Comparison of ENCODE assay signal across 26 cellular contexts in genomic region chr1:201111156-201111555, GRCh38. TPM values are rescaled to one million over a fixed set of nuclear protein-coding genes. Genes with fewer than 3 reads are reported as not detected.
"Had no signal": no experiment of that assay in that cellular context is flagged by ENCODE, and none has a peak within 500 bp of the region (broad histone marks: within the 10 kb centered on the region; RNA-seq: fewer than 3 reads in every experiment).

No MANE protein-coding gene starts in this region.

- H3K79me2 ChIP-seq: parathyroid adenoma had no signal

- DNase-seq: cerebellar nuclear complex; colonic mucosa; dermis blood vessel endothelial cell; esophagus squamous epithelium; foreskin fibroblast; head of caudate nucleus; hippocampal formation; kidney glomerular epithelial cell; mammary epithelial cell; retina; stimulated activated CD4-positive, alpha-beta T cell treated with anti-CD3 and anti-CD28 coated beads, Interleukin-2, amount 100 ng/mL, for 48 hours; tibial artery had no signal

- H3K9ac ChIP-seq: parathyroid adenoma had no signal

- H3K4me3 ChIP-seq: colonic mucosa, esophagus squamous epithelium, prostate gland, smooth muscle cell, tibial artery had no signal

- H3K27me3 Mint-ChIP-seq: stimulated activated naive CD8-positive, alpha-beta T cell treated with anti-CD3 and anti-CD28 coated beads, Interleukin-15, Interleukin-2, amounts not matched to agents 100 ng/mL and 50 ng/mL, for 24 hours had no signal

- H3K4me2 ChIP-seq: smooth muscle cell had no signal

- H3K36me3 Mint-ChIP-seq: natural killer cell treated with Interleukin-12 subunit alpha and Interleukin-12 subunit beta and Interleukin-15 and Interleukin-18, amount 100 ng/mL, for 72 hours had no signal

- H2AFZ ChIP-seq: parathyroid adenoma had no signal

- H3K27ac Mint-ChIP-seq: stimulated activated naive CD8-positive, alpha-beta T cell treated with anti-CD3 and anti-CD28 coated beads, Interleukin-15, Interleukin-2, amounts not matched to agents 100 ng/mL and 50 ng/mL, for 24 hours had no signal

- H3K9me3 ChIP-seq: colonic mucosa, esophagus squamous epithelium, prostate gland, tibial artery had no signal

- H3K4me3 Mint-ChIP-seq: natural killer cell treated with Interleukin-12 subunit alpha and Interleukin-12 subunit beta and Interleukin-15 and Interleukin-18, amount 100 ng/mL, for 72 hours; stimulated activated naive CD8-positive, alpha-beta T cell treated with anti-CD3 and anti-CD28 coated beads, Interleukin-15, Interleukin-2, amounts not matched to agents 100 ng/mL and 50 ng/mL, for 24 hours had no signal

- H3K27ac ChIP-seq: colonic mucosa, esophagus squamous epithelium, parathyroid adenoma, prostate gland, tibial artery had no signal

- ATAC-seq: natural killer cell treated with Interleukin-12 subunit alpha and Interleukin-12 subunit beta and Interleukin-15 and Interleukin-18, amount 100 ng/mL, for 72 hours; sciatic nerve had no signal

- H3K4me1 ChIP-seq: colonic mucosa, parathyroid adenoma, prostate gland had no signal

- H3K9me3 Mint-ChIP-seq: natural killer cell treated with Interleukin-12 subunit alpha and Interleukin-12 subunit beta and Interleukin-15 and Interleukin-18, amount 100 ng/mL, for 72 hours; stimulated activated naive CD8-positive, alpha-beta T cell treated with anti-CD3 and anti-CD28 coated beads, Interleukin-15, Interleukin-2, amounts not matched to agents 100 ng/mL and 50 ng/mL, for 24 hours had no signal

- H3K36me3 ChIP-seq: colonic mucosa, esophagus squamous epithelium, prostate gland, tibial artery had no signal

RNA-seq across cellular contexts. Expression of gene CACNA1S, which starts 1.1 kb away (rescaled TPM):
- total RNA-seq: colonic mucosa; dermis blood vessel endothelial cell; epithelial cell of proximal tubule; esophagus squamous epithelium; mammary epithelial cell; mesenteric fat pad; mononuclear cell; natural killer cell treated with Interleukin-12 subunit alpha and Interleukin-12 subunit beta and Interleukin-15 and Interleukin-18, amount 100 ng/mL, for 72 hours; omental fat pad; sciatic nerve; smooth muscle cell had no signal
- polyA plus RNA-seq: mammary epithelial cell, smooth muscle cell, urinary bladder had no signal

RNA-seq across cellular contexts. Expression of gene ASCL5, which starts 15.8 kb away (rescaled TPM):
- total RNA-seq: cardiac septum; colonic mucosa; dermis blood vessel endothelial cell; epithelial cell of proximal tubule; esophagus squamous epithelium; lower leg skin; mammary epithelial cell; mesenteric fat pad; mononuclear cell; natural killer cell treated with Interleukin-12 subunit alpha and Interleukin-12 subunit beta and Interleukin-15 and Interleukin-18, amount 100 ng/mL, for 72 hours; omental fat pad; prostate gland; sciatic nerve; smooth muscle cell; temporal lobe; urinary bladder had no signal
- polyA plus RNA-seq: mammary epithelial cell, smooth muscle cell, urinary bladder had no signal
